In the genomic region with DNA sequence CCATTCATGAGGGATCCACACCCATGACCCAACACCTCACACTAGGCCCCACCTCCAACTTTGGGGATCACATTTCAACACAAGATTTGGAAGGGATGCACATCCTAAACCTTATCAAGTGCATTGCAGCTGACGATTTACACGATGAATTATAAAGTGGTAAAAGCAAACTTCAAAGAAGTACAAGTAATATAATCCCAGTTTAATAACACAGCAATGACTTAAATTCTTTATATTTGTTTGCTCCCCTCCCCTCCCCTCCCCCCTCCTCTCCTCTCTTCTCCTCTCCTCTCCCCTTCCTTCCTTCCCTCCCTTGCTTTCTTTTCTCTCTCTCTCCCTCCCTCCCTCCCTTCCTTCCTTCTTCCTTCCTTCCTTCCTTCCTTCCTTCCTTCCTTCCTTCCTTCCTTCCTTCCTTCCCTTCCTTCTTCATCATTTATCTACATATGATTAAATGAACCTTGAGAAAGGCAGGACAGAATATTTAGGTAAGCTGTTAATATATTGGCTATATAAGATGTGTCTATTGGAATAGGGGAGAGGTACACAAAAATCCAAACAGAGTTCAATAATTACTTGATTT, we compare ENCODE assay signal across 36 cellular contexts. TPM values are rescaled to one million over a fixed set of nuclear protein-coding genes. Genes with fewer than 3 reads are reported as not detected.
"Had no signal": no experiment of that assay in that cellular context is flagged by ENCODE, and none has a peak within 500 bp of the region (broad histone marks: within the 10 kb centered on the region; RNA-seq: fewer than 3 reads in every experiment).

No MANE protein-coding gene starts in this region.

- H3K36me3 ChIP-seq: MG63 had no signal

- H3K4me3 ChIP-seq: MG63 had no signal

- DNase-seq: Karpas-422, Kasumi-1, MG63, MM.1S, MV-4-11, NCI-H1048, NCI-H1092, NCI-H1092 treated with DMSO at 0.1 percent for 48 hours, NCI-H1105, NCI-H1105 treated with DMSO at 0.1 percent for 48 hours, NCI-H1417, NCI-H1417 treated with DMSO at 0.1 percent for 48 hours, NCI-H1436, NCI-H1436 treated with DMSO at 0.1 percent for 48 hours, NCI-H146, NCI-H1694, NCI-H1694 treated with DMSO at 0.1 percent for 48 hours, NCI-H187, NCI-H187 treated with DMSO at 0.1 percent for 48 hours, NCI-H1930, NCI-H2029, NCI-H2029 treated with DMSO at 0.1 percent for 48 hours, NCI-H2081, NCI-H2081 treated with DMSO at 0.1 percent for 48 hours, NCI-H2107, NCI-H2171, NCI-H2171 treated with DMSO at 0.1 percent for 48 hours, NCI-H2227 treated with DMSO at 0.1 percent for 48 hours, NCI-H226, NCI-H345, NCI-H446, NCI-H446 treated with DMSO at 0.1 percent for 48 hours, NCI-H510A, NCI-H510A treated with DMSO at 0.1 percent for 48 hours had no signal

RNA-seq across cellular contexts. Expression of gene CLSTN2, which starts 46.3 kb away (rescaled TPM):
- total RNA-seq: MCF 10A, NCI-H460 had no signal
